ENCODE assay signal across 22 cellular contexts in the genomic region with DNA sequence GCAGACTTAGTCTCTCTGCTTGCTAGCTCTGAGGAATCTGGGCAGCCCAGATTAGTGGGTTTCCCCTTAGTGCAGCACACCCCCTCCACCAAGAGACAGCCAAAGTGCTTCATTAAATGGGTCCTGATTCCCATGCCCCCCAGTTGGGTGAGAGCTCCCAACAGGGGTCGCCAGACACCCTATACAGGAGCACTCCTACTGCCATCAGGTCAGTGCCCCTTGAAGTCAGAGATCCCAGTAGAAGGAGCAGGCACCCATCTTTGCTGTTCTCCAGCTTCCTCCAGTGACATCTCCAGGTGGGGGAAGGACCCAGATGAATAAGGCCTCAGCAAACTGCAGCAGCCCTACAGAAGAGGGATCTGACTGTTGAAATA.
"Had no signal": no experiment of that assay in that cellular context is flagged by ENCODE, and none has a peak within 500 bp of the region (broad histone marks: within the 10 kb centered on the region; RNA-seq: fewer than 3 reads in every experiment).

No MANE protein-coding gene starts in this region.

- ATAC-seq: activated CD4-positive, alpha-beta T cell treated with anti-CD3 and anti-CD28 coated beads for 36 hours; activated CD8-positive, alpha-beta memory T cell treated with anti-CD3 and anti-CD28 coated beads, Interleukin-2, amount 10 ng/mL, durations not matched to agents 7 days and 5 days; esophagus mucosa; left lung; naive thymus-derived CD4-positive, alpha-beta T cell had no signal

- H3K4me1 ChIP-seq: left lung, right atrium auricular region had no signal

- DNase-seq: activated CD4-positive, alpha-beta memory T cell treated with anti-CD3 and anti-CD28 coated beads for 36 hours; activated CD4-positive, alpha-beta T cell treated with anti-CD3 and anti-CD28 coated beads for 36 hours; activated CD8-positive, alpha-beta memory T cell treated with anti-CD3 and anti-CD28 coated beads, Interleukin-2, amount 10 ng/mL, durations not matched to agents 7 days and 5 days; activated naive CD4-positive, alpha-beta T cell treated with anti-CD3 and anti-CD28 coated beads, Interleukin-2, amount 10 ng/mL, durations not matched to agents 7 days and 5 days; activated T-cell treated with anti-CD3 and anti-CD28 coated beads, Interleukin-2, amount 50 U/mL, for 1 hour; hypothalamus; kidney; left lung; mammary epithelial cell; naive thymus-derived CD4-positive, alpha-beta T cell; posterior cingulate gyrus; stimulated activated CD4-positive, alpha-beta T cell treated with anti-CD3 and anti-CD28 coated beads, Interleukin-4, amount 100 ng/mL, for 24 hours; stimulated activated CD8-positive, alpha-beta memory T cell treated with anti-CD3 and anti-CD28 coated beads, Interleukin-4, amount 100 ng/mL, for 48 hours; stimulated activated naive CD4-positive, alpha-beta T cell treated with Interleukin-2 at 50 U/mL for 16 hours; T-helper 1 cell; trophoblast cell had no signal

- H3K27ac ChIP-seq: cardiac muscle cell, left lung, neutrophil, right atrium auricular region, skin epidermis had no signal

- H3K27ac Mint-ChIP-seq: activated CD4-positive, alpha-beta memory T cell treated with anti-CD3 and anti-CD28 coated beads for 36 hours; activated CD4-positive, alpha-beta T cell treated with anti-CD3 and anti-CD28 coated beads for 36 hours; activated CD8-positive, alpha-beta memory T cell treated with anti-CD3 and anti-CD28 coated beads, Interleukin-2, amount 10 ng/mL, durations not matched to agents 7 days and 5 days; activated naive CD4-positive, alpha-beta T cell treated with anti-CD3 and anti-CD28 coated beads, Interleukin-2, amount 10 ng/mL, durations not matched to agents 7 days and 5 days; activated T-helper 2 cell treated with anti-CD3 and anti-CD28 coated beads, Interferon-gamma antibody, Interleukin-2, Interleukin-4, amounts not matched to agents 10 μg/mL and 5 μg/mL and 100 μg/mL, durations not matched to agents 14 hours and 24 hours and 36 hours; naive thymus-derived CD4-positive, alpha-beta T cell had no signal

- H3K36me3 ChIP-seq: cardiac muscle cell, left lung, neutrophil, right atrium auricular region had no signal

- H3K36me3 Mint-ChIP-seq: activated CD4-positive, alpha-beta memory T cell treated with anti-CD3 and anti-CD28 coated beads for 36 hours; activated CD8-positive, alpha-beta memory T cell treated with anti-CD3 and anti-CD28 coated beads, Interleukin-2, amount 10 ng/mL, durations not matched to agents 7 days and 5 days; activated naive CD4-positive, alpha-beta T cell treated with anti-CD3 and anti-CD28 coated beads, Interleukin-2, amount 10 ng/mL, durations not matched to agents 7 days and 5 days had no signal

- H3K9me3 Mint-ChIP-seq: activated T-helper 2 cell treated with anti-CD3 and anti-CD28 coated beads, Interferon-gamma antibody, Interleukin-2, Interleukin-4, amounts not matched to agents 10 μg/mL and 5 μg/mL and 100 μg/mL, durations not matched to agents 14 hours and 24 hours and 36 hours had no signal

- H3K4me3 ChIP-seq: cardiac muscle cell, left lung, right atrium auricular region, skin epidermis had no signal

- H3K9me3 ChIP-seq: left lung, neutrophil had no signal

- H3K27me3 ChIP-seq: cardiac muscle cell had no signal
